Comparison of ENCODE assay signal across 8 cellular contexts in the genomic region with DNA sequence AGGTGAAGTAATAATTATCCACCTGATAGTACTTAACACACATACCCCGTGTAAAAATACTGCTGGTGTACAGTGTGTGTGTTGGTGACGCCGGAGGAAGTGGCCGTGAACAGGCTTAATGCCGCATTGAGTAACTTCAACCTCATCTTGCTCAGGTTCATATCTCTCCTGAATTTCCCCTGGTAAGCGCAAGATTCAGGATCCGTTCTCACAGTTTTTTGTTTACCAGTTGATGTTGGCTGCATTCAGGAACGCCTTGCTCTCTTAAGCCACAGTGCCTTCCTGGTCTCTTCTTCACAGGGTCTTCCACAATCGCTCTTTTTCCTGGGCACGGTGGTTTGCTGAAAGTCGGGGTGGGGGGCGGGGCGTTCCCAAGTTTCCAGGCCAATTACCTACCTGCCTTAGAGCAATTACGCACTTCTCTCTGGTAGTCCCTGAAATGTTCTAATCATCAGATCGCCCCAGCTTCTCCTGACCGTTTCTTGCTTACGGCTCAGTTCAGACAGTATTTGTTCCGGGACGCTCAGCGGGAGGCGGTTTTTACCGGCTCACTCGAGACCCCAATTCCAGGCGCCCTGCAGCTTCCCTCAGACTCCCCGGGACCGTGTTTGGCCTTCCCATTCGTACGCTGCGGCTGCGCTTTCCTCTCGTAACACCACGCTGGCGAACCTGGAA. TPM values are rescaled to one million over a fixed set of nuclear protein-coding genes. Genes with fewer than 3 reads are reported as not detected.
DNase-seq lines count a peak whose midpoint lies in the region; ATAC-seq and TF ChIP-seq lines count a peak whose summit lies in the region.

No MANE protein-coding gene starts in this region.

- no peak overlapping the region for H2BK120ac ChIP-seq in mesendoderm (ENCODE audit: low read depth, low read length)

- intact Hi-C loops in colonic mucosa (cut with DNase I) (no loop called here), transverse colon (cut with DNase I; ENCODE audit: low total_unique reads) (no loop called here)

- no peak for TF ChIP-seq POLR2A in transverse colon (IDR thresholded peaks at IDR 0.05)

- peak; percentile 14 for ATAC-seq in GM19438 (IDR thresholded peaks at IDR 0.05; ENCODE audit: low read depth, unreplicated experiment)

- peaks cover 4% of the 10 kb centered on the region for H3K79me1 ChIP-seq in mesendoderm (ENCODE audit: low read length)

- no peaks in the 10 kb centered on the region for H3K36me3 ChIP-seq in HUES64 (ENCODE audit: insufficient read depth, low read length)
- peaks cover 4% of the 10 kb centered on the region for H3K36me3 ChIP-seq in SJSA1
- no peaks in the 10 kb centered on the region for H3K36me3 ChIP-seq in colonic mucosa
- H3K36me3 ChIP-seq in mesendoderm (ENCODE audit: control insufficient read depth, insufficient read depth, low read length), result no peaks in the 10 kb centered on the region
- H3K36me3 ChIP-seq in transverse colon, result no peaks in the 10 kb centered on the region

- H3K9ac ChIP-seq in HUES64 (ENCODE audit: low read depth, low read length) (peak overlapping the region; percentile 78), colonic mucosa (ENCODE audit: low read depth in 2 of 2, low read length in 2 of 2) (peak overlapping the region; percentile 87 to 96), mesendoderm (ENCODE audit: low read length) (peak overlapping the region; percentile 92)

- no peak overlapping the region for H2AK5ac ChIP-seq in mesendoderm (ENCODE audit: low read length)

- H3K4me2 ChIP-seq in mesendoderm (ENCODE audit: low read length), result peak overlapping the region; percentile 42

- no peak overlapping the region for H4K8ac ChIP-seq in mesendoderm (ENCODE audit: low read depth, low read length)

- peak overlapping the region; percentile 68; the same call in 1 of the 2 replicates for H3K27ac ChIP-seq in HUES64 (ENCODE audit: low read depth, low read length)
- 0 out of 2 replicates have a peak overlapping the region, but pooled peaks have one; percentile 31 for H3K27ac ChIP-seq in SJSA1
- peak overlapping the region; percentile 96 for H3K27ac ChIP-seq in colonic mucosa
- H3K27ac ChIP-seq in mesendoderm (ENCODE audit: low read depth, low read length), result peak overlapping the region; percentile 47
- H3K27ac ChIP-seq in transverse colon, result peak overlapping the region; percentile 94 to 98 (median 95)

- in situ Hi-C loops in transverse colon (cut with MboI; ENCODE audit: low pct_ligation_motif_present in 1 of 4, low pct_unique_long_range_greater_than_20kb in 1 of 4, low sequenced_read_pairs in 3 of 4) (no loop called here), GM13977 (cut with MboI; ENCODE audit: low pct_unique_long_range_greater_than_20kb, low sequenced_read_pairs, unreplicated experiment) (no loop called here)

- DNase-seq in CD1c-positive myeloid dendritic cell (ENCODE audit: extremely low spot score) (peak; percentile 61), SJSA1 (ENCODE audit: low read depth in 1 of 2, low spot score in 2 of 2) (no peak), colonic mucosa (peak; percentile 33), mesendoderm (no peak), transverse colon (peak; percentile 40), GM13977 (ENCODE audit: low spot score) (no peak)

- under 1% methylated on average over 33 of the region's 33 CpGs for WGBS in HUES64
- WGBS in mesendoderm (ENCODE audit: extremely low coverage, insufficient coverage, low lambda C conversion rate), result no CpG with 5 or more reads among the region's 33 CpGs
- WGBS in transverse colon (ENCODE audit: low coverage in 1 of 2), 2 donors, result 1% methylated on average over 26 of the region's 33 CpGs; no CpG with 5 or more reads in 1 of the 2 donors

- H3K27me3 ChIP-seq in HUES64 (ENCODE audit: insufficient read depth, low read length) (peaks cover 10% of the 10 kb centered on the region; the same call in 1 of the 2 replicates), SJSA1 (replicated peaks) (no peaks in the 10 kb centered on the region), colonic mucosa (no peaks in the 10 kb centered on the region), mesendoderm (ENCODE audit: insufficient read depth, low read length, poor library complexity) (no peaks in the 10 kb centered on the region), transverse colon (no peaks in the 10 kb centered on the region)

- peak overlapping the region; percentile 96 for H3K56ac ChIP-seq in mesendoderm (ENCODE audit: low read length)

- H2BK15ac ChIP-seq in mesendoderm (replicated peaks; ENCODE audit: low read depth), result no peak overlapping the region

- H3K23ac ChIP-seq in mesendoderm (ENCODE audit: low read length), result no peak overlapping the region

- H3K79me2 ChIP-seq in mesendoderm (ENCODE audit: control insufficient read depth, insufficient read depth, low read length), result peaks cover 13% of the 10 kb centered on the region

- H4K5ac ChIP-seq in mesendoderm (ENCODE audit: low read length), result no peak overlapping the region

- H3K4ac ChIP-seq in mesendoderm (ENCODE audit: low read depth, low read length), result no peak overlapping the region

- peak overlapping the region; percentile 76 for H3K18ac ChIP-seq in mesendoderm (ENCODE audit: low read length)

- H3K4me1 ChIP-seq in HUES64 (ENCODE audit: insufficient read depth, low read length), result peaks cover 17% of the 10 kb centered on the region; the same call in 1 of the 2 replicates
- peaks cover 3% of the 10 kb centered on the region; the same call in 1 of the 2 replicates for H3K4me1 ChIP-seq in SJSA1 (replicated peaks)
- H3K4me1 ChIP-seq in colonic mucosa, result peaks cover 22% of the 10 kb centered on the region
- H3K4me1 ChIP-seq in mesendoderm (ENCODE audit: control insufficient read depth, low read depth, low read length), result peaks cover 3% of the 10 kb centered on the region
- H3K4me1 ChIP-seq in transverse colon, result peaks cover 0 to 47% (median 25%) of the 10 kb centered on the region in 4 donors

- no peak for TF ChIP-seq CTCF in colonic mucosa (IDR thresholded peaks at IDR 0.05)
- no peak for TF ChIP-seq CTCF in transverse colon (IDR thresholded peaks at IDR 0.05)
- TF ChIP-seq CTCF in GM13977 (IDR thresholded peaks at IDR 0.05; ENCODE audit: extremely low read depth, insufficient read depth, missing control alignments), result no peak

- H3K4me3 ChIP-seq in HUES64 (ENCODE audit: low read length), result peak overlapping the region; percentile 77
- H3K4me3 ChIP-seq in SJSA1, result peak overlapping the region; percentile 80
- H3K4me3 ChIP-seq in colonic mucosa, result peak overlapping the region; percentile 84
- peak overlapping the region; percentile 76 for H3K4me3 ChIP-seq in mesendoderm (ENCODE audit: low read length)
- H3K4me3 ChIP-seq in transverse colon, result peak overlapping the region; percentile 44 to 88 (median 76)

- no peak for TF ChIP-seq EP300 in transverse colon (IDR thresholded peaks at IDR 0.05; ENCODE audit: low read depth)

- H2BK5ac ChIP-seq in mesendoderm (ENCODE audit: low read length), result peak overlapping the region; percentile 89

- H3K9me3 ChIP-seq in HUES64 (ENCODE audit: insufficient read depth, low read depth, low read length) (0 out of 2 replicates have a peak, but pooled peaks cover 2% of the 10 kb centered on the region), SJSA1 (replicated peaks) (no peaks in the 10 kb centered on the region), colonic mucosa (no peaks in the 10 kb centered on the region), transverse colon (peaks cover 1 to 5% of the 10 kb centered on the region in 2 donors)

RNA-seq across cellular contexts. Expression of a gene that starts 0.7 kb away (rescaled TPM):
- 15.3 TPM for polyA plus RNA-seq in HUES64 (2013, experiment 1 of 2)
- polyA plus RNA-seq in HUES64 (2013, experiment 2 of 2), result 14.8 TPM
- 30.4 and 37.9 TPM in 2 replicates for total RNA-seq in SJSA1 (2014; rRNA removed; shearing (Covaris generic))
- total RNA-seq in colonic mucosa (10 to 100 TPM; 70.6 to 76.8 TPM), transverse colon (10 to 100 TPM; 22.8 to 49.7 (median 35.5) TPM)
- 21.2 TPM for polyA plus RNA-seq in mesendoderm (2013, experiment 1 of 2)
- 20.8 TPM for polyA plus RNA-seq in mesendoderm (2013, experiment 2 of 2)

RNA-seq across cellular contexts. Expression of a gene that starts 31.7 kb away (rescaled TPM):
- polyA plus RNA-seq in HUES64 (2013, experiment 1 of 2), result 22.0 TPM
- polyA plus RNA-seq in HUES64 (2013, experiment 2 of 2), result 33.2 TPM
- 22.2 and 24.7 TPM in 2 replicates for total RNA-seq in SJSA1 (2014; rRNA removed; shearing (Covaris generic))
- 1 to 10 TPM; 2.2 to 3.6 TPM for total RNA-seq in colonic mucosa
- polyA plus RNA-seq in mesendoderm (2013, experiment 1 of 2), result 30.3 TPM
- polyA plus RNA-seq in mesendoderm (2013, experiment 2 of 2), result 30.8 TPM
- total RNA-seq in transverse colon, result 10 to 100 TPM in 1 of 4 donors, 1 to 10 TPM in 3; 6.4 to 15.3 (median 8.1) TPM

Comparison
In these comparisons a context has a peak if more than half of its experiments do, and no peak if none do; other contexts are left out.
1. DNase-seq: peak in CD1c-positive myeloid dendritic cell (single experiment), colonic mucosa (single experiment) and transverse colon (single experiment); none in SJSA1 (0 of 2), mesendoderm (single experiment) and GM13977 (single experiment).
2. H3K27ac ChIP-seq: peak in every context shown above with its lines; median percentile 96 in colonic mucosa; 95 in transverse colon; 68 in HUES64; 47 in mesendoderm; 31 in SJSA1.
3. Peak in every context shown above with its lines, with median percentiles within 50 percentile points of each other: H3K4me3 ChIP-seq and H3K9ac ChIP-seq.